19 cellular contexts compared by ENCODE assay signal in genomic region chr13:20426766-20427448, GRCh38.
A peak's percentile ranks its signal among the peaks of the same experiment; 100 is the strongest.
DNase-seq lines count a peak whose midpoint lies in the region; ATAC-seq, FAIRE-seq and TF ChIP-seq lines count a peak whose summit lies in the region.
"Had no signal": no experiment of that assay in that cellular context is flagged by ENCODE, and none has a peak within 500 bp of the region (broad histone marks: within the 10 kb centered on the region; RNA-seq: fewer than 3 reads in every experiment).

No MANE protein-coding gene starts in this region.

- CTCF ChIA-PET in K562 (lab: Yijun Ruan, JAX; ENCODE audit: low intra/inter-chr PET ratio): no interaction called here

- H2AFZ ChIP-seq in K562 (ENCODE audit: low read depth, low read length): no peak overlapping the region

- ATAC-seq in K562 (no peak), left cardiac atrium (peak; percentile 74 to 76), GM19035 (IDR thresholded peaks at IDR 0.05; ENCODE audit: unreplicated experiment) (no peak)
- no peak for ATAC-seq in activated T-cell treated with anti-CD3 and anti-CD28 coated beads, Interleukin-2, amount 50 U/mL, for 4 hours

- H3K4me2 ChIP-seq in K562 (ENCODE audit: insufficient read depth, low read length): no peak overlapping the region

- in situ Hi-C loops in K562 (cut with MboI): no loop called here

- 3% methylated on average over 11 of the region's 11 CpGs for WGBS in K562 (ENCODE audit: insufficient coverage, low coverage, missing lambda C conversion rate)

- no peaks in the 10 kb centered on the region; a peak in 2 of 5 replicates for H3K4me1 ChIP-seq in K562 (replicated peaks in 1 of 2; ENCODE audit: control insufficient read depth in 2 of 2, insufficient read depth in 2 of 2, low read length in 2 of 2)

- H3K79me2 ChIP-seq in K562 (ENCODE audit: control insufficient read depth, insufficient read depth, low read length): no peaks in the 10 kb centered on the region

- no peak for TF ChIP-seq CTCF in K562 (IDR thresholded peaks at IDR 0.05 in 2 of 3, conservative IDR thresholded peaks at IDR 0.05 in 1 of 3; ENCODE audit: insufficient read depth in 2 of 3, low read depth in 1 of 3, low read length in 3 of 3)
- TF ChIP-seq CTCF in mesothelial cell of epicardium (IDR thresholded peaks at IDR 0.05; ENCODE audit: unreplicated experiment): no peak

- no peaks in the 10 kb centered on the region for H4K20me1 ChIP-seq in K562 (replicated peaks; ENCODE audit: control insufficient read depth, insufficient read depth, low read length)

- DNase-seq in AG08395 (ENCODE audit: low spot score) (peak; percentile 56), GM03348 (ENCODE audit: low spot score) (peak; percentile 30), K562 (ENCODE audit: extremely low read depth in 1 of 4, low spot score in 3 of 4) (no peak), left cardiac atrium (no peak), mesothelial cell of epicardium (ENCODE audit: low spot score in 2 of 2, unreplicated experiment in 2 of 2) (no peak)
- DNase-seq in activated T-cell treated with anti-CD3 and anti-CD28 coated beads, Interleukin-2, amount 50 U/mL, for 4 hours: no peak
- DNase-seq in effector CD4-positive, alpha-beta T cell: no peak
- DNase-seq: activated CD4-positive, alpha-beta T cell treated with anti-CD3 and anti-CD28 coated beads, Interleukin-2, amount 50 U/mL, for 4 hours; activated naive CD4-positive, alpha-beta T cell; aorta; CD8-positive, alpha-beta memory T cell; DMS53; endodermal cell; KG1; NCI-H1048; NCI-H2029 treated with DMSO at 0.1 percent for 48 hours had no signal

- H3K9me1 ChIP-seq in K562 (ENCODE audit: control insufficient read depth, insufficient read depth, low read length): no peaks in the 10 kb centered on the region

- no peaks in the 10 kb centered on the region for H3K9me3 Mint-ChIP-seq in activated T-cell treated with anti-CD3 and anti-CD28 coated beads, Interleukin-2, amount 50 U/mL, for 4 hours
- peaks cover 7% of the 10 kb centered on the region for H3K9me3 Mint-ChIP-seq in mesothelial cell of epicardium
- H3K9me3 Mint-ChIP-seq: CD8-positive, alpha-beta memory T cell; endodermal cell had no signal

- FAIRE-seq in K562 (lab: Jason Lieb, UNC): no peak
- FAIRE-seq: TTC549 had no signal

- no peaks in the 10 kb centered on the region for H3K9me3 ChIP-seq in K562 (replicated peaks; ENCODE audit: control insufficient read depth, insufficient read depth, low read depth, low read length)

- no peak for TF ChIP-seq EP300 in K562 (IDR thresholded peaks at IDR 0.05; ENCODE audit: low read length)

- intact Hi-C loops in K562 (cut with micrococcal nuclease) (no loop called here), left cardiac atrium (cut with DNase I) (no loop called here)

- TF ChIP-seq RAD21 in K562 (CRISPR knock-in tag; conservative IDR thresholded peaks at IDR 0.05 in 1 of 2, IDR thresholded peaks at IDR 0.05 in 1 of 2): no peak

- H3K27me3 Mint-ChIP-seq in activated T-cell treated with anti-CD3 and anti-CD28 coated beads, Interleukin-2, amount 50 U/mL, for 4 hours (ENCODE audit: low read depth): no peaks in the 10 kb centered on the region
- no peaks in the 10 kb centered on the region for H3K27me3 Mint-ChIP-seq in mesothelial cell of epicardium (ENCODE audit: low read depth)
- H3K27me3 Mint-ChIP-seq: CD8-positive, alpha-beta memory T cell had no signal

- BruUV-seq in K562 (replicated peaks; lab: Mats Ljungman, UMichigan): no TSS peak

- peaks cover 24% of the 10 kb centered on the region for H3K4me1 Mint-ChIP-seq in activated T-cell treated with anti-CD3 and anti-CD28 coated beads, Interleukin-2, amount 50 U/mL, for 4 hours (ENCODE audit: low read depth)
- peaks cover 30% of the 10 kb centered on the region for H3K4me1 Mint-ChIP-seq in mesothelial cell of epicardium
- H3K4me1 Mint-ChIP-seq: endodermal cell had no signal

- H3K4me3 Mint-ChIP-seq in activated T-cell treated with anti-CD3 and anti-CD28 coated beads, Interleukin-2, amount 50 U/mL, for 4 hours: no peak overlapping the region
- H3K4me3 Mint-ChIP-seq in mesothelial cell of epicardium: no peak overlapping the region
- H3K4me3 Mint-ChIP-seq: CD8-positive, alpha-beta memory T cell; endodermal cell had no signal

- no peak overlapping the region for H3K27ac ChIP-seq in K562 (ENCODE audit: extremely low read depth, low read depth, low read length)
- H3K27ac ChIP-seq: foreskin keratinocyte had no signal

- H3K27ac Mint-ChIP-seq in mesothelial cell of epicardium: no peak overlapping the region
- H3K27ac Mint-ChIP-seq: endodermal cell had no signal

- POLR2A ChIA-PET in K562 (lab: Yijun Ruan, JAX): no interaction called here

- no peak overlapping the region for H3K9ac ChIP-seq in K562 (ENCODE audit: insufficient read depth in 1 of 2, low read depth in 2 of 2, low read length in 2 of 2)

- TF ChIP-seq POLR2A in K562 (conservative IDR thresholded peaks at IDR 0.05): no peak

- no peak overlapping the region for H3K4me3 ChIP-seq in K562

- H3K36me3 Mint-ChIP-seq in activated T-cell treated with anti-CD3 and anti-CD28 coated beads, Interleukin-2, amount 50 U/mL, for 4 hours (ENCODE audit: insufficient read depth): peaks cover 32% of the 10 kb centered on the region
- peaks cover 15% of the 10 kb centered on the region for H3K36me3 Mint-ChIP-seq in mesothelial cell of epicardium

- H3K27me3 ChIP-seq in K562 (ENCODE audit: control insufficient read depth in 2 of 2, insufficient read depth in 2 of 2, low read length in 2 of 2): peaks cover 6 to 25% of the 10 kb centered on the region in 2 experiments; a peak in 4 of 5 replicates
- H3K27me3 ChIP-seq: foreskin keratinocyte had no signal

- no peaks in the 10 kb centered on the region for H3K36me3 ChIP-seq in K562 (ENCODE audit: control insufficient read depth, insufficient read depth, low read length)

TF ChIP-seq in K562, 482 proteins besides CTCF, POLR2A, EP300 and RAD21 (continues in another document):
- no peak for TF ChIP-seq MEIS2 (IDR thresholded peaks at IDR 0.05; ENCODE audit: partially characterized antibody)
- TF ChIP-seq JUND (IDR thresholded peaks at IDR 0.05; ENCODE audit: borderline replicate concordance, low read depth, low read length): 0 out of 2 replicates have a peak, but pooled peaks have one; percentile 22
- no peak for TF ChIP-seq JUND (tag; IDR thresholded peaks at IDR 0.05; ENCODE audit: borderline replicate concordance, low read depth, low read length)
- TF ChIP-seq CBFA2T2 (conservative IDR thresholded peaks at IDR 0.05): peak; percentile 53; the same call in 1 of the 2 replicates
- peak; percentile 81; the same call in 1 of the 2 replicates for TF ChIP-seq TOE1 (IDR thresholded peaks at IDR 0.05; ENCODE audit: borderline replicate concordance)
- no peak for TF ChIP-seq TOE1 (CRISPR knock-in tag; IDR thresholded peaks at IDR 0.05; ENCODE audit: borderline replicate concordance, low read depth)
- TF ChIP-seq, protein P1, sequence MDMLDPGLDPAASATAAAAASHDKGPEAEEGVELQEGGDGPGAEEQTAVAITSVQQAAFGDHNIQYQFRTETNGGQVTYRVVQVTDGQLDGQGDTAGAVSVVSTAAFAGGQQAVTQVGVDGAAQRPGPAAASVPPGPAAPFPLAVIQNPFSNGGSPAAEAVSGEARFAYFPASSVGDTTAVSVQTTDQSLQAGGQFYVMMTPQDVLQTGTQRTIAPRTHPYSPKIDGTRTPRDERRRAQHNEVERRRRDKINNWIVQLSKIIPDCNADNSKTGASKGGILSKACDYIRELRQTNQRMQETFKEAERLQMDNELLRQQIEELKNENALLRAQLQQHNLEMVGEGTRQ (CRISPR knock-in tag; IDR thresholded peaks at IDR 0.05): peak; percentile 55
- peak; percentile 90 for TF ChIP-seq TFE3 (CRISPR knock-in tag; IDR thresholded peaks at IDR 0.05)
- TF ChIP-seq ATF7 (IDR thresholded peaks at IDR 0.05): peak; percentile 25; the same call in 1 of the 2 replicates
- peak; percentile 58 for TF ChIP-seq ATF3 (IDR thresholded peaks at IDR 0.05)
- no peak for TF ChIP-seq ATF3 (CRISPR knock-in tag; conservative IDR thresholded peaks at IDR 0.05)
- TF ChIP-seq USF1 (CRISPR knock-in tag; IDR thresholded peaks at IDR 0.05): peak; percentile 41; the same call in 1 of the 2 replicates

Comparison
In these comparisons a context has a peak if more than half of its experiments do, and no peak if none do; other contexts are left out.
1. DNase-seq: peak in AG08395 (single experiment) and GM03348 (single experiment); none in K562 (0 of 4), left cardiac atrium (single experiment), activated T-cell treated with anti-CD3 and anti-CD28 coated beads, Interleukin-2, amount 50 U/mL, for 4 hours (single experiment), effector CD4-positive, alpha-beta T cell (single experiment) and mesothelial cell of epicardium (0 of 2).
2. ATAC-seq: peak in left cardiac atrium (2 of 2); none in K562 (single experiment), activated T-cell treated with anti-CD3 and anti-CD28 coated beads, Interleukin-2, amount 50 U/mL, for 4 hours (0 of 2) and GM19035 (single experiment).